In the genomic region with DNA sequence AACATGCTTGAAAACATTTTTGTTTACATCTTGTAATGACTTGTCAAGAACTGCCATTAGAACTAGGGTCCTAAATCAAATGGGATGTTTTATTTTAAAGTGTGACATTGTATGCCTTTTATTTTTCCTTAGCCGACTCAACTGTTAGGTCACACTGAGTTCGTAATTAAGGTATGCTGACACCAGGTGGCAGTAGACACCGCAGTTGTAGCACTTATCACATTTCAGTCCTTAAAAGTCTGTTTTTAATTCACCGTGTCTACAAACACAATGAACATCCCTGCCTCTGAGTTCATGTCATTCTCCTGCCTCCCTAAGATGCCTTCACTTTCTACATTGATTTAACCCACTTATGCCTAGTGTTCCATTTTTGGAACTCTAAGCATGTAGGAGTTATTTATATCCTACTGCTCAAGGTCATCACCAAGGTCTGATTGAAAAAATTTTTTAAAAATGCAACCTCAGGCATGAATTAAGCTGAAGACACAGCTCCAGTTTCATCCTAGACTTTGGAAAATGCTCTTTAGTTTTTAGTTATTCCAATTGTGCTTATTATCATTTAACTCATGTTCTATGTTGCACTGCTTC, we compare ENCODE assay signal across 8 cellular contexts.
A peak's percentile ranks its signal among the peaks of the same experiment; 100 is the strongest.
DNase-seq lines count a peak whose midpoint lies in the region; TF ChIP-seq lines count a peak whose summit lies in the region.

No MANE protein-coding gene starts in this region.

- no peaks in the 10 kb centered on the region for H3K36me3 Mint-ChIP-seq in progenitor cell of endocrine pancreas (ENCODE audit: insufficient read depth)

- intact Hi-C loops in posterior vena cava (cut with DNase I), result no loop called here

- peak; percentile 17 for DNase-seq in stimulated activated CD4-positive, alpha-beta T cell treated with anti-CD3 and anti-CD28 coated beads, Interleukin-15, amount 100 ng/mL, for 24 hours
- DNase-seq in stimulated activated CD4-positive, alpha-beta T cell treated with anti-CD3 and anti-CD28 coated beads, Interleukin-4, amount 100 ng/mL, for 1 hour, result no peak
- peak; percentile 54 for DNase-seq in NCI-H1694 treated with DMSO at 0.1 percent for 48 hours (lab: John Stamatoyannopoulos, UW)
- DNase-seq in dermis blood vessel endothelial cell, result peak; percentile 56
- no peak for DNase-seq in progenitor cell of endocrine pancreas (ENCODE audit: low spot score, unreplicated experiment)
- DNase-seq in NCI-H187 (lab: John Stamatoyannopoulos, UW), result no peak
- DNase-seq in posterior vena cava (ENCODE audit: low spot score), result no peak
- no peak for DNase-seq in OCI-M2 (lab: John Stamatoyannopoulos, UW; ENCODE audit: unreplicated experiment)

- H3K27me3 Mint-ChIP-seq in progenitor cell of endocrine pancreas, result no peaks in the 10 kb centered on the region

- no peak overlapping the region for H3K4me3 Mint-ChIP-seq in progenitor cell of endocrine pancreas (ENCODE audit: low read depth)

- H3K27ac Mint-ChIP-seq in progenitor cell of endocrine pancreas, result no peak overlapping the region

- TF ChIP-seq CTCF in progenitor cell of endocrine pancreas (IDR thresholded peaks at IDR 0.05; ENCODE audit: unreplicated experiment), result peak; percentile 59

- H3K9me3 Mint-ChIP-seq in progenitor cell of endocrine pancreas (ENCODE audit: low read depth), result peaks cover 4% of the 10 kb centered on the region

- H3K4me1 Mint-ChIP-seq in progenitor cell of endocrine pancreas (ENCODE audit: low read depth), result peaks cover 3% of the 10 kb centered on the region

Comparison
In these comparisons a context has a peak if more than half of its experiments do, and no peak if none do; other contexts are left out.
1. DNase-seq: peak in stimulated activated CD4-positive, alpha-beta T cell treated with anti-CD3 and anti-CD28 coated beads, Interleukin-15, amount 100 ng/mL, for 24 hours (single experiment), NCI-H1694 treated with DMSO at 0.1 percent for 48 hours (single experiment) and dermis blood vessel endothelial cell (single experiment); none in stimulated activated CD4-positive, alpha-beta T cell treated with anti-CD3 and anti-CD28 coated beads, Interleukin-4, amount 100 ng/mL, for 1 hour (single experiment), progenitor cell of endocrine pancreas (single experiment), NCI-H187 (0 of 2), posterior vena cava (single experiment) and OCI-M2 (single experiment).